Comparison of ENCODE assay signal across 12 cellular contexts in the genomic region with DNA sequence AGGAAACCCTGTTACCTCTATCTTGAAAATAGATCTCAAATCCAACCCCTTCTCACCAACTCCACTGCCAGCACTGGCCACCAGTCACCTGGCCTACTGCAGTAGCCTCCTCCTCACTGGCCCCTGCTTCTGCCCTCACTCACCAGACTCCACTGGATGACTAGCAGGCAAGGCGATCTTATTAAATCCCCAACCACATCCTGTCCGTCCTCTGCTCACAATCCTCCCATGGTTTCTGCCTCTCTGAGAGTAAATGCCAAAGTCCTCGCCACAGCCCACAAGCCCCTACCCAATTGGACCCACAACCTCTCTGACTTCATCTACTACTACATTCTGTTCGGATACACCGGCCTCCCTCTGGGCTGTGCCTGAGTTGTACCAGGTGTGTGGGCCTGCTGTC. TPM values are rescaled to one million over a fixed set of nuclear protein-coding genes. Genes with fewer than 3 reads are reported as not detected.
DNase-seq lines count a peak whose midpoint lies in the region; ATAC-seq and TF ChIP-seq lines count a peak whose summit lies in the region.
"Had no signal": no experiment of that assay in that cellular context is flagged by ENCODE, and none has a peak within 500 bp of the region (broad histone marks: within the 10 kb centered on the region; RNA-seq: fewer than 3 reads in every experiment).

No MANE protein-coding gene starts in this region.

- H3K36me3 Mint-ChIP-seq in activated T-helper 1 cell treated with anti-CD3 and anti-CD28 coated beads, Interleukin-12 subunit alpha, Interleukin-12 subunit beta, Interleukin-2, Interleukin-4 antibody, amounts not matched to agents 30 ng/mL and 10 ng/mL and 1 ng/mL, durations not matched to agents 14 hours and 24 hours and 36 hours (ENCODE audit: low read depth): peaks cover 34% of the 10 kb centered on the region
- H3K36me3 Mint-ChIP-seq in natural killer cell: no peaks in the 10 kb centered on the region

- H3K4me3 Mint-ChIP-seq in activated T-helper 1 cell treated with anti-CD3 and anti-CD28 coated beads, Interleukin-12 subunit alpha, Interleukin-12 subunit beta, Interleukin-2, Interleukin-4 antibody, amounts not matched to agents 30 ng/mL and 10 ng/mL and 1 ng/mL, durations not matched to agents 14 hours and 24 hours and 36 hours: peak overlapping the region; percentile 40
- H3K4me3 Mint-ChIP-seq in natural killer cell: peak overlapping the region; percentile 43

- intact Hi-C loops in activated T-helper 1 cell treated with anti-CD3 and anti-CD28 coated beads, Interleukin-12 subunit alpha, Interleukin-12 subunit beta, Interleukin-2, Interleukin-4 antibody, amounts not matched to agents 30 ng/mL and 10 ng/mL and 1 ng/mL, durations not matched to agents 14 hours and 24 hours and 36 hours (cut with micrococcal nuclease): no loop called here
- intact Hi-C loops in natural killer cell (cut with micrococcal nuclease): no loop called here

- no peak for TF ChIP-seq CTCF in natural killer cell (IDR thresholded peaks at IDR 0.05)

- peaks cover 28% of the 10 kb centered on the region for H3K4me1 Mint-ChIP-seq in activated T-helper 1 cell treated with anti-CD3 and anti-CD28 coated beads, Interleukin-12 subunit alpha, Interleukin-12 subunit beta, Interleukin-2, Interleukin-4 antibody, amounts not matched to agents 30 ng/mL and 10 ng/mL and 1 ng/mL, durations not matched to agents 14 hours and 24 hours and 36 hours (ENCODE audit: low read depth)
- H3K4me1 Mint-ChIP-seq in natural killer cell: peaks cover 34 to 40% of the 10 kb centered on the region in 2 donors

- no peaks in the 10 kb centered on the region for H3K27me3 Mint-ChIP-seq in activated T-helper 1 cell treated with anti-CD3 and anti-CD28 coated beads, Interleukin-12 subunit alpha, Interleukin-12 subunit beta, Interleukin-2, Interleukin-4 antibody, amounts not matched to agents 30 ng/mL and 10 ng/mL and 1 ng/mL, durations not matched to agents 14 hours and 24 hours and 36 hours (ENCODE audit: insufficient read depth)
- no peaks in the 10 kb centered on the region for H3K27me3 Mint-ChIP-seq in natural killer cell (ENCODE audit: low read depth in 2 of 2)

- no peak for ATAC-seq in activated CD4-positive, CD25-positive, alpha-beta regulatory T cell treated with anti-CD3 and anti-CD28 coated beads, Interleukin-2, amount 50 U/mL, for 24 hours
- peak; percentile 12 to 40 (median 37) for ATAC-seq in natural killer cell
- ATAC-seq: mucosa of descending colon, Right ventricle myocardium inferior had no signal

- no peaks in the 10 kb centered on the region for H3K9me3 Mint-ChIP-seq in activated T-helper 1 cell treated with anti-CD3 and anti-CD28 coated beads, Interleukin-12 subunit alpha, Interleukin-12 subunit beta, Interleukin-2, Interleukin-4 antibody, amounts not matched to agents 30 ng/mL and 10 ng/mL and 1 ng/mL, durations not matched to agents 14 hours and 24 hours and 36 hours
- H3K9me3 Mint-ChIP-seq in natural killer cell: no peaks in the 10 kb centered on the region

- H3K27ac Mint-ChIP-seq in activated T-helper 1 cell treated with anti-CD3 and anti-CD28 coated beads, Interleukin-12 subunit alpha, Interleukin-12 subunit beta, Interleukin-2, Interleukin-4 antibody, amounts not matched to agents 30 ng/mL and 10 ng/mL and 1 ng/mL, durations not matched to agents 14 hours and 24 hours and 36 hours: peak overlapping the region; percentile 57
- peak overlapping the region; percentile 57 to 86 for H3K27ac Mint-ChIP-seq in natural killer cell

- peak; percentile 49 for DNase-seq in activated CD4-positive, CD25-positive, alpha-beta regulatory T cell treated with anti-CD3 and anti-CD28 coated beads, Interleukin-2, amount 50 U/mL, for 72 hours
- no peak for DNase-seq in activated T-helper 1 cell treated with anti-CD3 and anti-CD28 coated beads, Interleukin-12 subunit alpha, Interleukin-12 subunit beta, Interleukin-2, Interleukin-4 antibody, amounts not matched to agents 30 ng/mL and 10 ng/mL and 1 ng/mL, durations not matched to agents 14 hours and 24 hours and 36 hours (ENCODE audit: low spot score)
- DNase-seq in natural killer cell: no peak
- DNase-seq in NCI-H1092 (lab: John Stamatoyannopoulos, UW): no peak
- no peak for DNase-seq in NCI-H446 (lab: John Stamatoyannopoulos, UW)
- DNase-seq: amygdala, head of caudate nucleus, mucosa of descending colon, MV-4-11, T1000 had no signal

RNA-seq across cellular contexts. Expression of a gene that starts 5.4 kb away (rescaled TPM):
- total RNA-seq in activated T-helper 1 cell treated with anti-CD3 and anti-CD28 coated beads, Interleukin-12 subunit alpha, Interleukin-12 subunit beta, Interleukin-2, Interleukin-4 antibody, amounts not matched to agents 30 ng/mL and 10 ng/mL and 1 ng/mL, durations not matched to agents 14 hours and 24 hours and 36 hours: 475 and 478 TPM in 2 replicates
- total RNA-seq in natural killer cell: 100 to 1,000 TPM; 134 to 173 (median 150) TPM

RNA-seq across cellular contexts. Expression of a gene that starts 12.8 kb away (rescaled TPM):
- 24.9 and 26.5 TPM in 2 replicates for total RNA-seq in activated T-helper 1 cell treated with anti-CD3 and anti-CD28 coated beads, Interleukin-12 subunit alpha, Interleukin-12 subunit beta, Interleukin-2, Interleukin-4 antibody, amounts not matched to agents 30 ng/mL and 10 ng/mL and 1 ng/mL, durations not matched to agents 14 hours and 24 hours and 36 hours
- total RNA-seq in natural killer cell: 10 to 100 TPM; 16.5 to 30.1 (median 18.3) TPM

RNA-seq across cellular contexts. Expression of a gene that starts 26.5 kb away (rescaled TPM):
- total RNA-seq in activated T-helper 1 cell treated with anti-CD3 and anti-CD28 coated beads, Interleukin-12 subunit alpha, Interleukin-12 subunit beta, Interleukin-2, Interleukin-4 antibody, amounts not matched to agents 30 ng/mL and 10 ng/mL and 1 ng/mL, durations not matched to agents 14 hours and 24 hours and 36 hours: 112 and 119 TPM in 2 replicates
- 10 to 100 TPM; 57.2 to 62.0 (median 59.1) TPM for total RNA-seq in natural killer cell

RNA-seq across cellular contexts. Expression of a gene that starts 26.7 kb away (rescaled TPM):
- total RNA-seq in activated T-helper 1 cell treated with anti-CD3 and anti-CD28 coated beads, Interleukin-12 subunit alpha, Interleukin-12 subunit beta, Interleukin-2, Interleukin-4 antibody, amounts not matched to agents 30 ng/mL and 10 ng/mL and 1 ng/mL, durations not matched to agents 14 hours and 24 hours and 36 hours: 72.2 and 72.3 TPM in 2 replicates
- total RNA-seq in natural killer cell: 10 to 100 TPM; 40.3 to 45.6 (median 44.5) TPM

RNA-seq across cellular contexts. Expression of a gene that starts 33.1 kb away (rescaled TPM):
- 84.1 and 84.8 TPM in 2 replicates for total RNA-seq in activated T-helper 1 cell treated with anti-CD3 and anti-CD28 coated beads, Interleukin-12 subunit alpha, Interleukin-12 subunit beta, Interleukin-2, Interleukin-4 antibody, amounts not matched to agents 30 ng/mL and 10 ng/mL and 1 ng/mL, durations not matched to agents 14 hours and 24 hours and 36 hours
- 100 to 1,000 TPM in 1 of 3 donors, 10 to 100 TPM in 2; 92.2 to 106 (median 92.5) TPM for total RNA-seq in natural killer cell

Comparison
In these comparisons a context has a peak if more than half of its experiments do, and no peak if none do; other contexts are left out.
1. ATAC-seq: peak in natural killer cell (3 of 3); none in activated CD4-positive, CD25-positive, alpha-beta regulatory T cell treated with anti-CD3 and anti-CD28 coated beads, Interleukin-2, amount 50 U/mL, for 24 hours (0 of 2).